ENCODE assay signal across 22 cellular contexts in genomic region chr5:142832263-142832662, GRCh38.
"Had no signal": no experiment of that assay in that cellular context is flagged by ENCODE, and none has a peak within 500 bp of the region (broad histone marks: within the 10 kb centered on the region; RNA-seq: fewer than 3 reads in every experiment).

No MANE protein-coding gene starts in this region.

- H3K36me3 ChIP-seq: pancreas, stomach, suprapubic skin, tibial nerve, WERI-Rb-1 had no signal

- DNase-seq: activated CD4-positive, alpha-beta T cell treated with anti-CD3 and anti-CD28 coated beads for 36 hours; activated CD4-positive, alpha-beta T cell treated with anti-CD3 and anti-CD28 coated beads, Interleukin-2, amount 50 U/mL, for 4 hours; activated CD8-positive, alpha-beta memory T cell treated with anti-CD3 and anti-CD28 coated beads for 24 hours; activated CD8-positive, alpha-beta memory T cell treated with anti-CD3 and anti-CD28 coated beads, Interleukin-2, amount 50 U/mL, for 4 hours; activated naive CD8-positive, alpha-beta T cell treated with anti-CD3 and anti-CD28 coated beads for 36 hours; activated T-cell treated with anti-CD3 and anti-CD28 coated beads, Interleukin-2, amount 50 U/mL, for 24 hours; amniotic stem cell; effector memory CD4-positive, alpha-beta T cell; foreskin keratinocyte; midbrain; pancreas; psoas muscle; small intestine; stomach; T-cell; WERI-Rb-1 had no signal

- H3K4me3 ChIP-seq: pancreas, psoas muscle, stomach, suprapubic skin, tibial nerve had no signal

- ATAC-seq: activated CD4-positive, alpha-beta T cell treated with anti-CD3 and anti-CD28 coated beads for 36 hours; activated T-helper 17 cell treated with anti-CD3 and anti-CD28 coated beads, Interleukin-2, amount 50 U/mL, for 72 hours; foreskin keratinocyte; natural killer cell treated with Interleukin-12 subunit alpha and Interleukin-12 subunit beta and Interleukin-15 and Interleukin-18, amount 100 ng/mL, for 72 hours; pancreas; psoas muscle; sciatic nerve; stimulated activated memory B cell treated with anti-CD40 and anti-IgM and Interleukin-4, amounts not matched to agents 10 μg/mL and 1 μg/mL and 100 μg/mL, for 72 hours; T-cell had no signal

- H3K27ac ChIP-seq: foreskin keratinocyte, pancreas, psoas muscle, stomach, suprapubic skin, tibial nerve, WERI-Rb-1 had no signal

- H3K9me3 ChIP-seq: pancreas, psoas muscle, stomach, suprapubic skin, tibial nerve had no signal

- H3K27me3 ChIP-seq: foreskin keratinocyte, pancreas, stomach, suprapubic skin, tibial nerve had no signal
